Comparison of ENCODE assay signal across 28 cellular contexts in genomic region chr4:102358128-102358527, GRCh38.
"Had no signal": no experiment of that assay in that cellular context is flagged by ENCODE, and none has a peak within 500 bp of the region (broad histone marks: within the 10 kb centered on the region; RNA-seq: fewer than 3 reads in every experiment).

No MANE protein-coding gene starts in this region.

- H3K4me1 ChIP-seq: esophagus squamous epithelium, gastrocnemius medialis, parathyroid adenoma, testis had no signal

- H3K4me1 Mint-ChIP-seq: neural crest cell had no signal

- H3K4me3 ChIP-seq: esophagus squamous epithelium, gastrocnemius medialis, lung, mucosa of descending colon, testis, tibial artery had no signal

- FAIRE-seq: endometrium, keratinocyte had no signal

- H3K27ac Mint-ChIP-seq: effector memory CD8-positive, alpha-beta T cell; mesothelial cell of epicardium; natural killer cell treated with Interleukin-12 subunit alpha and Interleukin-12 subunit beta and Interleukin-15 and Interleukin-18, amount 100 ng/mL, for 72 hours; progenitor cell of endocrine pancreas; stimulated activated memory B cell treated with anti-CD40 and anti-IgM and Interleukin-4, amounts not matched to agents 10 μg/mL and 1 μg/mL and 100 μg/mL, for 72 hours; type B pancreatic cell had no signal

- H3K4me3 Mint-ChIP-seq: effector memory CD8-positive, alpha-beta T cell; mesothelial cell of epicardium; naive B cell; natural killer cell treated with Interleukin-12 subunit alpha and Interleukin-12 subunit beta and Interleukin-15 and Interleukin-18, amount 100 ng/mL, for 72 hours; neural crest cell; stimulated activated memory B cell treated with anti-CD40 and anti-IgM and Interleukin-4, amounts not matched to agents 10 μg/mL and 1 μg/mL and 100 μg/mL, for 72 hours; type B pancreatic cell had no signal

- H2AFZ ChIP-seq: parathyroid adenoma had no signal

- H3K36me3 Mint-ChIP-seq: mesothelial cell of epicardium; naive B cell; natural killer cell treated with Interleukin-12 subunit alpha and Interleukin-12 subunit beta and Interleukin-15 and Interleukin-18, amount 100 ng/mL, for 72 hours; stimulated activated memory B cell treated with anti-CD40 and anti-IgM and Interleukin-4, amounts not matched to agents 10 μg/mL and 1 μg/mL and 100 μg/mL, for 72 hours; type B pancreatic cell had no signal

- DNase-seq: cortex of kidney; effector memory CD8-positive, alpha-beta T cell; erythroblast; esophagus squamous epithelium; foreskin fibroblast; gastrocnemius medialis; head of caudate nucleus; left ventricle myocardium superior; mesenchymal stem cell; mucosa of descending colon; naive B cell; stimulated activated CD4-positive, alpha-beta T cell treated with anti-CD3 and anti-CD28 coated beads, Interleukin-2, amount 100 ng/mL, for 24 hours; stimulated activated CD4-positive, alpha-beta T cell treated with anti-CD3 and anti-CD28 coated beads, Interleukin-4, amount 100 ng/mL, for 24 hours; stimulated activated naive CD8-positive, alpha-beta T cell treated with anti-CD3 and anti-CD28 coated beads, Interleukin-15, Interleukin-2, amounts not matched to agents 100 U/mL and 50 U/mL, for 24 hours; substantia nigra; testis; tibial artery had no signal

- H3K9ac ChIP-seq: parathyroid adenoma had no signal

- H3K79me2 ChIP-seq: parathyroid adenoma had no signal

- H3K36me3 ChIP-seq: esophagus squamous epithelium, gastrocnemius medialis, neutrophil, tibial artery had no signal

- H3K27me3 ChIP-seq: esophagus squamous epithelium, gastrocnemius medialis, neutrophil, testis, tibial artery had no signal

- H3K9me3 Mint-ChIP-seq: effector memory CD8-positive, alpha-beta T cell; mesothelial cell of epicardium; naive B cell; natural killer cell treated with Interleukin-12 subunit alpha and Interleukin-12 subunit beta and Interleukin-15 and Interleukin-18, amount 100 ng/mL, for 72 hours; neural crest cell; type B pancreatic cell had no signal

- H3K9me3 ChIP-seq: esophagus squamous epithelium, gastrocnemius medialis, mucosa of descending colon, neutrophil, testis, tibial artery had no signal

- H3K27me3 Mint-ChIP-seq: progenitor cell of endocrine pancreas; stimulated activated memory B cell treated with anti-CD40 and anti-IgM and Interleukin-4, amounts not matched to agents 10 μg/mL and 1 μg/mL and 100 μg/mL, for 72 hours; type B pancreatic cell had no signal

- H3K27ac ChIP-seq: esophagus squamous epithelium, gastrocnemius medialis, neutrophil, parathyroid adenoma, testis, tibial artery had no signal
